Comparison of ENCODE assay signal across 10 cellular contexts in the genomic region with DNA sequence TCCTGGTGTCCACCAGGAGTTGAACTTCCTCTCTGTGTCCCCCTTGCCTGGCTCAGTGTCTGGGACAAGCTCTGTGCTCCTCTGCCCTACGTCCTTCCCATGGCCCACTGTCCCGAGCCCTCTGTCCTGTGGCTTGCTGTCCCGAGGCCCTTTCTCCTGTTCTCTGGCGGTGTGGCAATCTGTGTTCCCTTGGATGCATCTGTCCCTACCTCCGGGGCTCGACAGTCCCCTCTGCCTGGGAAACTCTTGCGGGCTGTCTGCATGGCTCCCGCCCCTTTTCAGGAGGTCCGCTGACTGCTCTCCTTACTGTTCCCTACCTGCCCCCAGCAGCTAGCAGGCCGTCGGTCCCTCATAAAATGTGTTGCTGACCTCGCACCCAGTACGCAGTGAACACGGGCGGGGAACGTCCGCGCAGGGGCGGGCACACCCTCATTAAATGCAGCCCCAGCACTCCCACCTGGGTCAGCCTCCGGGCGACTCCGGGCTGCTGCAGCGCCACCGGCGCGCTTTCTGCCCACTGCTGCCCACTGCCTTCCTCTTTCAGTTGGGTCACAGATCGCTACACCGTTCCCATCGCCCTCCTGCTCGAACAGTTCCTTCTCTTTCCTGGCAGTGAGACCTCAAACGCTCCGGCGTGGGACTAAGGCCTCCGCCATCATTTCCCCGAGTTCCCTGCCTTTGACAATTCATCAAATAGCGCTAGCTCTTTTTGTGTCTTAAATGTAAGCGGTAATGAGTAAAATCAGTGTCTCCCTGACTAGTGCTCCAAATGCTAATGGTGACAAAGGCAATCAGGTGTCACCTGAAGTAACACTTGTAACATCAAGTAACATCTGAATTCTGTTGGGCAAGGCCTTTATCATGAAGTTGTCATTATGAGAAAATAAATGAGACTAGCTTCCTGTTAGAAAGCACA.
DNase-seq lines count a peak whose midpoint lies in the region; ATAC-seq and TF ChIP-seq lines count a peak whose summit lies in the region.
"Had no signal": no experiment of that assay in that cellular context is flagged by ENCODE, and none has a peak within 500 bp of the region (broad histone marks: within the 10 kb centered on the region; RNA-seq: fewer than 3 reads in every experiment).

No MANE protein-coding gene starts in this region.

- ATAC-seq in CD4-positive, CD25-positive, alpha-beta regulatory T cell (ENCODE audit: low read depth in 2 of 2), result no peak
- peak; percentile 32 to 69 for ATAC-seq in naive thymus-derived CD8-positive, alpha-beta T cell
- ATAC-seq in GM21423 (IDR thresholded peaks at IDR 0.05; ENCODE audit: unreplicated experiment), result no peak

- H3K9me3 ChIP-seq in CD4-positive, CD25-positive, alpha-beta regulatory T cell (ENCODE audit: control insufficient read depth in 2 of 2, low read length in 2 of 2), result peaks cover 0 to 11% of the 10 kb centered on the region in 2 experiments
- H3K9me3 ChIP-seq in HUES48 (ENCODE audit: control insufficient read depth, insufficient read depth, low read length), result no peaks in the 10 kb centered on the region
- H3K9me3 ChIP-seq in uterus, result no peaks in the 10 kb centered on the region

- intact Hi-C loops in uterus (cut with DNase I; ENCODE audit: low total_unique reads), result no loop called here

- H3K9me3 Mint-ChIP-seq in CD4-positive, CD25-positive, alpha-beta regulatory T cell, result peaks cover 0 to 6% (median 3%) of the 10 kb centered on the region in 7 donors
- peaks cover 3 to 17% (median 8%) of the 10 kb centered on the region in 9 donors for H3K9me3 Mint-ChIP-seq in naive thymus-derived CD8-positive, alpha-beta T cell

- no peak overlapping the region for H3K9ac ChIP-seq in HUES48 (ENCODE audit: low read depth, low read length)

- no peak for TF ChIP-seq POLR2A in uterus (IDR thresholded peaks at IDR 0.05)

- POLR2A ChIA-PET in naive thymus-derived CD8-positive, alpha-beta T cell (lab: Charles Lee), result interaction anchor here (1.1 kb wide), 1 partner anchor 71 kb away, joined by 3 read pairs; no protein-coding TSS in a partner anchor

- H3K4me3 ChIP-seq in CD4-positive, CD25-positive, alpha-beta regulatory T cell (ENCODE audit: low read depth, low read length), result peak overlapping the region; percentile 45
- H3K4me3 ChIP-seq in HUES48 (ENCODE audit: low read depth, low read length) (peak overlapping the region; percentile 28; the same call in 1 of the 2 replicates), uterus (no peak overlapping the region)

- H3K4me1 Mint-ChIP-seq in CD4-positive, CD25-positive, alpha-beta regulatory T cell, result peaks cover 4 to 13% (median 6%) of the 10 kb centered on the region in 4 donors
- H3K4me1 Mint-ChIP-seq in naive thymus-derived CD8-positive, alpha-beta T cell, result peaks cover 8 to 22% (median 15%) of the 10 kb centered on the region in 4 donors

- H3K27ac Mint-ChIP-seq in CD4-positive, CD25-positive, alpha-beta regulatory T cell, result peak overlapping the region; percentile 3 to 86 (median 75)
- peak overlapping the region in 7 of 10 donors; percentile 5 to 65 (median 19) for H3K27ac Mint-ChIP-seq in naive thymus-derived CD8-positive, alpha-beta T cell

- TF ChIP-seq CTCF in uterus (IDR thresholded peaks at IDR 0.05), result no peak

- no peaks in the 10 kb centered on the region for H3K36me3 ChIP-seq in CD4-positive, CD25-positive, alpha-beta regulatory T cell (ENCODE audit: control insufficient read depth, insufficient read depth, low read length)
- no peaks in the 10 kb centered on the region for H3K36me3 ChIP-seq in HUES48 (ENCODE audit: control insufficient read depth, insufficient read depth, low read length)
- H3K36me3 ChIP-seq in uterus, result no peaks in the 10 kb centered on the region

- H3K4me3 Mint-ChIP-seq in CD4-positive, CD25-positive, alpha-beta regulatory T cell, result peak overlapping the region; percentile 10 to 62 (median 59)
- peak overlapping the region; percentile 75 to 85 (median 80) for H3K4me3 Mint-ChIP-seq in naive thymus-derived CD8-positive, alpha-beta T cell
- H3K4me3 Mint-ChIP-seq: neural crest cell had no signal

- no peaks in the 10 kb centered on the region for H3K27me3 ChIP-seq in CD4-positive, CD25-positive, alpha-beta regulatory T cell (ENCODE audit: control insufficient read depth, insufficient read depth, low read length)
- no peaks in the 10 kb centered on the region for H3K27me3 ChIP-seq in HUES48 (ENCODE audit: control insufficient read depth, insufficient read depth, low read length)
- no peaks in the 10 kb centered on the region for H3K27me3 ChIP-seq in uterus

- no peak overlapping the region for H3K27ac ChIP-seq in CD4-positive, CD25-positive, alpha-beta regulatory T cell (ENCODE audit: insufficient read depth, low read length, poor library complexity, severe bottlenecking)
- no peak overlapping the region for H3K27ac ChIP-seq in HUES48 (ENCODE audit: low read depth, low read length)
- H3K27ac ChIP-seq in uterus, result no peak overlapping the region

- peaks cover 29% of the 10 kb centered on the region for H3K27me3 Mint-ChIP-seq in CD4-positive, CD25-positive, alpha-beta regulatory T cell
- peaks cover 0 to 16% (median 3%) of the 10 kb centered on the region in 5 donors for H3K27me3 Mint-ChIP-seq in naive thymus-derived CD8-positive, alpha-beta T cell

- peak in 2 of 3 donors; percentile 7 to 13 for DNase-seq in CD4-positive, CD25-positive, alpha-beta regulatory T cell
- DNase-seq in ecto neural progenitor cell (ENCODE audit: low spot score) (peak; percentile 60), NCI-H748 (lab: John Stamatoyannopoulos, UW; ENCODE audit: unreplicated experiment) (no peak), uterus (no peak), putamen (ENCODE audit: low spot score) (no peak)
- DNase-seq in naive thymus-derived CD8-positive, alpha-beta T cell, result peak in 3 of 10 donors; percentile 8 to 59 (median 11)
- DNase-seq: NCI-H1105 had no signal

- H3K4me1 ChIP-seq in CD4-positive, CD25-positive, alpha-beta regulatory T cell (ENCODE audit: control insufficient read depth, insufficient read depth, low read length, poor library complexity, severe bottlenecking), result peaks cover 11% of the 10 kb centered on the region
- H3K4me1 ChIP-seq in HUES48 (ENCODE audit: control insufficient read depth, insufficient read depth, low read length) (no peaks in the 10 kb centered on the region; the same call in 1 of the 2 replicates), uterus (no peaks in the 10 kb centered on the region)

- no peaks in the 10 kb centered on the region for H3K36me3 Mint-ChIP-seq in CD4-positive, CD25-positive, alpha-beta regulatory T cell
- peaks cover 0 to 8% (median 6%) of the 10 kb centered on the region in 3 donors for H3K36me3 Mint-ChIP-seq in naive thymus-derived CD8-positive, alpha-beta T cell

Comparison
In these comparisons a context has a peak if more than half of its experiments do, and no peak if none do; other contexts are left out.
1. ATAC-seq: peak in naive thymus-derived CD8-positive, alpha-beta T cell (2 of 2); none in CD4-positive, CD25-positive, alpha-beta regulatory T cell (0 of 2) and GM21423 (single experiment).
2. DNase-seq: peak in CD4-positive, CD25-positive, alpha-beta regulatory T cell (2 of 3) and ecto neural progenitor cell (single experiment); none in NCI-H748 (single experiment), uterus (0 of 2) and putamen (single experiment).
3. H3K4me3 ChIP-seq: peak in CD4-positive, CD25-positive, alpha-beta regulatory T cell (single experiment) and HUES48 (single experiment); none in uterus (0 of 2).